ENCODE assay signal across 25 cellular contexts in genomic region chr10:133021963-133022783, GRCh38.
DNase-seq lines count a peak whose midpoint lies in the region; ATAC-seq, FAIRE-seq and TF ChIP-seq lines count a peak whose summit lies in the region.
"Had no signal": no experiment of that assay in that cellular context is flagged by ENCODE, and none has a peak within 500 bp of the region (broad histone marks: within the 10 kb centered on the region; RNA-seq: fewer than 3 reads in every experiment).

No MANE protein-coding gene starts in this region.

- H3K36me3 Mint-ChIP-seq in nephron progenitor cell (ENCODE audit: low read depth), result no peaks in the 10 kb centered on the region
- H3K36me3 Mint-ChIP-seq in CD4-positive, alpha-beta memory T cell, result no peaks in the 10 kb centered on the region
- H3K36me3 Mint-ChIP-seq: CD8-positive, alpha-beta T cell had no signal

- no TSS peak for BruUV-seq in HepG2 (replicated peaks; lab: Mats Ljungman, UMichigan)
- no TSS peak for BruUV-seq in PC-3 (replicated peaks; lab: Mats Ljungman, UMichigan)

- H3F3A ChIP-seq in PC-3 (ENCODE audit: low read length, unreplicated experiment), result no peaks in the 10 kb centered on the region

- H3K27ac Mint-ChIP-seq in nephron progenitor cell, result peak overlapping the region; percentile 22
- H3K27ac Mint-ChIP-seq in CD4-positive, alpha-beta memory T cell, result no peak overlapping the region
- H3K27ac Mint-ChIP-seq: CD8-positive, alpha-beta T cell had no signal

- H3K36me3 ChIP-seq in BLaER1, result no peaks in the 10 kb centered on the region
- no peaks in the 10 kb centered on the region for H3K36me3 ChIP-seq in HEK293 (ENCODE audit: control insufficient read depth in 2 of 2, insufficient read depth in 1 of 2, low read length in 2 of 2)
- H3K36me3 ChIP-seq in HepG2 (replicated peaks in 1 of 2; ENCODE audit: control insufficient read depth in 1 of 2, insufficient read depth in 2 of 2, low read length in 2 of 2), result no peaks in the 10 kb centered on the region
- H3K36me3 ChIP-seq in PC-3 (ENCODE audit: low read depth, low read length), result no peaks in the 10 kb centered on the region
- no peaks in the 10 kb centered on the region for H3K36me3 ChIP-seq in CD4-positive, alpha-beta memory T cell (ENCODE audit: insufficient read depth, low read length)
- H3K36me3 ChIP-seq: Peyer's patch had no signal

- H3K9me3 ChIP-seq in BLaER1 (peaks cover 5% of the 10 kb centered on the region; the same call in 1 of the 2 replicates), HEK293 (ENCODE audit: control insufficient read depth, insufficient read depth, low read depth, low read length) (no peaks in the 10 kb centered on the region), HepG2 (ENCODE audit: low read length) (no peaks in the 10 kb centered on the region), PC-3 (ENCODE audit: low read length) (no peaks in the 10 kb centered on the region)
- H3K9me3 ChIP-seq in CD4-positive, alpha-beta memory T cell (ENCODE audit: control insufficient read depth in 1 of 2, low read length in 2 of 2), result no peaks in the 10 kb centered on the region
- H3K9me3 ChIP-seq: Caco-2, Peyer's patch had no signal

- ATAC-seq in HepG2 (peak; percentile 76), PC-3 (no peak)
- no peak for ATAC-seq in activated CD4-positive, CD25-positive, alpha-beta regulatory T cell treated with anti-CD3 and anti-CD28 coated beads, Interleukin-2, amount 50 U/mL, for 24 hours
- ATAC-seq: CD8-positive, alpha-beta T cell; HCT116 had no signal

- H3K9me3 Mint-ChIP-seq in nephron progenitor cell, result no peaks in the 10 kb centered on the region
- peaks cover 0 to 2% (median 0%) of the 10 kb centered on the region in 8 donors for H3K9me3 Mint-ChIP-seq in CD4-positive, alpha-beta memory T cell
- H3K9me3 Mint-ChIP-seq: CD8-positive, alpha-beta T cell had no signal

- in situ Hi-C loops in HepG2 (cut with HindIII; ENCODE audit: extremely low pct_ligation_motif_present, low pct_unique_long_range_greater_than_20kb), result no loop called here

- H3K9me2 ChIP-seq in PC-3 (replicated peaks; ENCODE audit: low read length), result no peaks in the 10 kb centered on the region

- H3K9ac ChIP-seq in BLaER1 (peak overlapping the region; percentile 31; the same call in 1 of the 2 replicates), HepG2 (ENCODE audit: insufficient read depth, low read depth, low read length) (no peak overlapping the region), PC-3 (ENCODE audit: low read length) (no peak overlapping the region)

- H3K4me3 Mint-ChIP-seq in nephron progenitor cell, result no peak overlapping the region
- H3K4me3 Mint-ChIP-seq in CD4-positive, alpha-beta memory T cell, result no peak overlapping the region
- H3K4me3 Mint-ChIP-seq: CD8-positive, alpha-beta T cell had no signal

- peak; percentile 12 for FAIRE-seq in HepG2 (lab: Jason Lieb, UNC)
- FAIRE-seq: A204.1, GM19239 had no signal

- H3K27me3 Mint-ChIP-seq in nephron progenitor cell (ENCODE audit: low read depth, poor library complexity), result peaks cover 31% of the 10 kb centered on the region
- H3K27me3 Mint-ChIP-seq in CD4-positive, alpha-beta memory T cell, result peaks cover 0 to 1% of the 10 kb centered on the region in 2 donors

- TF ChIP-seq CTCF in HEK293 (tag by site-specific recombination; IDR thresholded peaks at IDR 0.05), result no peak
- no peak for TF ChIP-seq CTCF in HepG2 (CRISPR knock-in tag; IDR thresholded peaks at IDR 0.05)
- no peak for TF ChIP-seq CTCF in nephron progenitor cell (IDR thresholded peaks at IDR 0.05)
- TF ChIP-seq CTCF in PC-3 (conservative IDR thresholded peaks at IDR 0.05; ENCODE audit: low read depth, low read length), result no peak

- H2AFZ ChIP-seq in HepG2 (ENCODE audit: low read length), result no peak overlapping the region
- no peak overlapping the region for H2AFZ ChIP-seq in PC-3 (ENCODE audit: low read length)

- CTCF ChIA-PET in HEK293 (lab: Yijun Ruan, JAX), result no interaction called here
- CTCF ChIA-PET in HepG2 (lab: Yijun Ruan, JAX; ENCODE audit: low intra/inter-chr PET ratio, low total read pairs), result no interaction called here
- CTCF ChIA-PET in PC-3 (lab: Charles Lee), result no interaction called here
- CTCF ChIA-PET in CD4-positive, alpha-beta memory T cell (lab: Charles Lee; ENCODE audit: partially characterized antibody), result no interaction called here

- no peak overlapping the region; the same call in 1 of the 2 replicates for H3K4me3 ChIP-seq in BLaER1
- H3K4me3 ChIP-seq in HEK293 (ENCODE audit: low read depth, low read length), result no peak overlapping the region
- H3K4me3 ChIP-seq in HepG2 (replicated peaks in 1 of 3; ENCODE audit: insufficient read depth in 1 of 3, low read depth in 2 of 3, low read length in 3 of 3), result peak overlapping the region in 1 of 3 experiments; percentile 32; a peak in 1 of 6 replicates
- H3K4me3 ChIP-seq in PC-3 (ENCODE audit: low read length), result no peak overlapping the region
- H3K4me3 ChIP-seq in CD4-positive, alpha-beta memory T cell (ENCODE audit: low read length in 2 of 2), result no peak overlapping the region
- H3K4me3 ChIP-seq: Peyer's patch, SK-N-MC had no signal

- TF ChIP-seq EP300 in HepG2 (IDR thresholded peaks at IDR 0.05; ENCODE audit: low read depth in 2 of 2, low read length in 2 of 2) (no peak), HepG2 (CRISPR knock-in tag; IDR thresholded peaks at IDR 0.05; ENCODE audit: borderline replicate concordance) (no peak)

- POLR2A ChIA-PET in HEK293 (lab: Yijun Ruan, JAX) (no interaction called here), HepG2 (lab: Yijun Ruan, JAX) (no interaction called here), PC-3 (lab: Charles Lee; ENCODE audit: unreplicated experiment) (no interaction called here)
- POLR2A ChIA-PET in CD4-positive, alpha-beta memory T cell (lab: Charles Lee; ENCODE audit: partially characterized antibody), result no interaction called here

- peaks cover 43% of the 10 kb centered on the region for H3K4me1 ChIP-seq in BLaER1
- H3K4me1 ChIP-seq in HEK293 (ENCODE audit: control insufficient read depth, insufficient read depth, low read length), result no peaks in the 10 kb centered on the region
- H3K4me1 ChIP-seq in HepG2 (ENCODE audit: insufficient read depth, low read length), result peaks cover 9% of the 10 kb centered on the region; the same call in 1 of the 2 replicates
- H3K4me1 ChIP-seq in PC-3 (ENCODE audit: insufficient read depth, low read length), result no peaks in the 10 kb centered on the region
- no peaks in the 10 kb centered on the region for H3K4me1 ChIP-seq in CD4-positive, alpha-beta memory T cell (ENCODE audit: insufficient read depth, low read length)
- H3K4me1 ChIP-seq: Caco-2, Peyer's patch had no signal

- 53% methylated on average over 36 of the region's 50 CpGs for WGBS in HepG2 (ENCODE audit: low lambda C conversion rate)

- peak overlapping the region; percentile 55; the same call in 1 of the 2 replicates for H3K27ac ChIP-seq in BLaER1
- no peak overlapping the region for H3K27ac ChIP-seq in HEK293 (ENCODE audit: extremely low read depth, low read depth, low read length)
- no peak overlapping the region for H3K27ac ChIP-seq in HepG2 (ENCODE audit: extremely low read length, insufficient read depth, low read length)
- no peak overlapping the region for H3K27ac ChIP-seq in PC-3 (ENCODE audit: low read length)
- H3K27ac ChIP-seq in CD4-positive, alpha-beta memory T cell (ENCODE audit: low read depth, low read length), result no peak overlapping the region
- H3K27ac ChIP-seq: HL-60, Peyer's patch, SK-N-MC had no signal

- intact Hi-C loops in HepG2 (cut with micrococcal nuclease; ENCODE audit: unreplicated experiment) (no loop called here), PC-3 (cut with micrococcal nuclease) (no loop called here)
- intact Hi-C loops in CD4-positive, alpha-beta memory T cell (cut with micrococcal nuclease), result no loop called here

- peaks cover 42% of the 10 kb centered on the region for H3K4me1 Mint-ChIP-seq in nephron progenitor cell
- peaks cover 0 to 1% (median 0%) of the 10 kb centered on the region in 4 donors for H3K4me1 Mint-ChIP-seq in CD4-positive, alpha-beta memory T cell

- no peak for TF ChIP-seq POLR2A in HepG2 (IDR thresholded peaks at IDR 0.05; ENCODE audit: insufficient read depth in 1 of 2, low read depth in 2 of 2, low read length in 2 of 2)

- H3K79me2 ChIP-seq in HepG2 (ENCODE audit: insufficient read depth, low read length) (no peaks in the 10 kb centered on the region), PC-3 (ENCODE audit: low read length) (no peaks in the 10 kb centered on the region)

- DNase-seq in HepG2 (ENCODE audit: low spot score) (no peak), nephron progenitor cell (no peak), PC-3 (no peak), NOMO-1 treated with DMSO at 0.1 percent for 48 hours (lab: John Stamatoyannopoulos, UW; ENCODE audit: unreplicated experiment) (no peak)
- DNase-seq in CD4-positive, alpha-beta memory T cell, result no peak
- DNase-seq: Caco-2; CD8-positive, alpha-beta T cell; DMS 273 treated with DMSO at 0.1 percent for 48 hours; DND-41; NCI-H1048; NCI-H1417; NCI-H1694; NCI-H2029 treated with DMSO at 0.1 percent for 48 hours; NCI-H446 treated with DMSO at 0.1 percent for 48 hours; NCI-H526 treated with DMSO at 0.1 percent for 48 hours; Peyer's patch; SIG-M5 had no signal

- H3K27me3 ChIP-seq in BLaER1, result peaks cover 25% of the 10 kb centered on the region
- peaks cover 6 to 59% of the 10 kb centered on the region in 2 experiments; a peak in 4 of 5 replicates for H3K27me3 ChIP-seq in HepG2 (ENCODE audit: control insufficient read depth in 1 of 2, insufficient read depth in 2 of 2, low read length in 2 of 2)
- peaks cover 38% of the 10 kb centered on the region for H3K27me3 ChIP-seq in PC-3 (ENCODE audit: low read length)
- H3K27me3 ChIP-seq in CD4-positive, alpha-beta memory T cell (ENCODE audit: insufficient read depth, low read length), result no peaks in the 10 kb centered on the region

- peak overlapping the region; percentile 72 for H3K4me2 ChIP-seq in BLaER1
- H3K4me2 ChIP-seq in HepG2 (ENCODE audit: low read depth, low read length), result peak overlapping the region; percentile 61
- H3K4me2 ChIP-seq in PC-3 (ENCODE audit: low read length), result no peak overlapping the region

- H4K20me1 ChIP-seq in BLaER1 (no peaks in the 10 kb centered on the region), HepG2 (ENCODE audit: insufficient read depth, low read length) (no peaks in the 10 kb centered on the region), PC-3 (ENCODE audit: low read length) (no peaks in the 10 kb centered on the region)

- no peak for TF ChIP-seq RAD21 in HepG2 (CRISPR knock-in tag; IDR thresholded peaks at IDR 0.05)

TF ChIP-seq in HEK293, 187 proteins besides CTCF, POLR2A, EP300 and RAD21:
- no peak for TF ChIP-seq ZNF791 (tag by site-specific recombination; IDR thresholded peaks at IDR 0.05)
- TF ChIP-seq EGR2 (tag by site-specific recombination; IDR thresholded peaks at IDR 0.05; ENCODE audit: low read depth), result 0 out of 2 replicates have a peak, but pooled peaks have one; percentile 8
- TF ChIP-seq ZFHX2 (tag by site-specific recombination; conservative IDR thresholded peaks at IDR 0.05), result peak; percentile 31; the same call in 1 of the 2 replicates

TF ChIP-seq in HepG2, 621 proteins besides CTCF, POLR2A, EP300 and RAD21 (continues in another document):
- no peak for TF ChIP-seq EED (CRISPR knock-in tag; IDR thresholded peaks at IDR 0.05)
